In genomic region chr14:91458612-91459011, GRCh38 we compare ENCODE assay signal across 19 cellular contexts. TPM values are rescaled to one million over a fixed set of nuclear protein-coding genes. Genes with fewer than 3 reads are reported as not detected.
A peak's percentile ranks its signal among the peaks of the same experiment; 100 is the strongest.
DNase-seq lines count a peak whose midpoint lies in the region; ATAC-seq, FAIRE-seq and TF ChIP-seq lines count a peak whose summit lies in the region.
"Had no signal": no experiment of that assay in that cellular context is flagged by ENCODE, and none has a peak within 500 bp of the region (broad histone marks: within the 10 kb centered on the region; RNA-seq: fewer than 3 reads in every experiment).

No MANE protein-coding gene starts in this region.

- FAIRE-seq in keratinocyte (lab: Jason Lieb, UNC), result no peak
- FAIRE-seq: HepG2 had no signal

- H3K4me2 ChIP-seq in keratinocyte (ENCODE audit: control insufficient read depth, extremely low read depth, insufficient read depth, low read depth, low read length), result peak overlapping the region; percentile 59
- H3K4me2 ChIP-seq: KMS-11, SK-N-SH had no signal

- H3K27me3 ChIP-seq in keratinocyte (ENCODE audit: control insufficient read depth, extremely low read depth, insufficient read depth, low read length), result no peaks in the 10 kb centered on the region
- H3K27me3 ChIP-seq: BE2C had no signal

- H3K27ac Mint-ChIP-seq in activated naive CD8-positive, alpha-beta T cell, result peak overlapping the region; percentile 72
- no peak overlapping the region for H3K27ac Mint-ChIP-seq in activated naive CD8-positive, alpha-beta T cell treated with anti-CD3 and anti-CD28 coated beads for 36 hours
- H3K27ac Mint-ChIP-seq in T-helper 17 cell, result peak overlapping the region; percentile 68

- H4K20me1 ChIP-seq in keratinocyte (ENCODE audit: control insufficient read depth, extremely low read depth, insufficient read depth, low read length), result no peaks in the 10 kb centered on the region

- TF ChIP-seq CTCF in keratinocyte (optimal IDR thresholded peaks at IDR 0.05 in 1 of 3, IDR thresholded peaks at IDR 0.05 in 1 of 3, conservative IDR thresholded peaks at IDR 0.05 in 1 of 3; ENCODE audit: extremely low read depth in 1 of 3, insufficient read depth in 2 of 3, low read length in 3 of 3), result no peak

- H3K4me1 ChIP-seq in keratinocyte (ENCODE audit: control insufficient read depth, extremely low read depth, insufficient read depth, low read length), result peaks cover 8% of the 10 kb centered on the region
- H3K4me1 ChIP-seq: BE2C had no signal

- no peaks in the 10 kb centered on the region for H3K9me1 ChIP-seq in keratinocyte (ENCODE audit: control insufficient read depth, extremely low read depth, insufficient read depth, low read length)

- H3K27ac ChIP-seq in keratinocyte (ENCODE audit: control insufficient read depth, insufficient read depth, low read length), result peak overlapping the region; percentile 28
- H3K27ac ChIP-seq: HL-60, KMS-11 had no signal

- H3K27me3 Mint-ChIP-seq in activated naive CD8-positive, alpha-beta T cell, result no peaks in the 10 kb centered on the region
- no peaks in the 10 kb centered on the region for H3K27me3 Mint-ChIP-seq in activated naive CD8-positive, alpha-beta T cell treated with anti-CD3 and anti-CD28 coated beads for 36 hours
- no peaks in the 10 kb centered on the region for H3K27me3 Mint-ChIP-seq in T-helper 17 cell

- ATAC-seq in T-helper 17 cell, result no peak
- ATAC-seq: HepG2 had no signal

- H3K36me3 Mint-ChIP-seq in activated naive CD8-positive, alpha-beta T cell, result peaks cover 2% of the 10 kb centered on the region
- H3K36me3 Mint-ChIP-seq in activated naive CD8-positive, alpha-beta T cell treated with anti-CD3 and anti-CD28 coated beads for 36 hours, result peaks cover 60% of the 10 kb centered on the region
- peaks cover 8% of the 10 kb centered on the region for H3K36me3 Mint-ChIP-seq in T-helper 17 cell (ENCODE audit: low read depth)

- H3K79me2 ChIP-seq in keratinocyte (ENCODE audit: control insufficient read depth, insufficient read depth, low read length), result peaks cover 1% of the 10 kb centered on the region

- no peak overlapping the region for H3K9ac ChIP-seq in keratinocyte (ENCODE audit: control insufficient read depth, extremely low read depth, insufficient read depth, low read length)
- H3K9ac ChIP-seq: KMS-11, SK-N-SH had no signal

- H2AFZ ChIP-seq in keratinocyte (ENCODE audit: control insufficient read depth, low read length), result no peak overlapping the region

- peak overlapping the region in 1 of 3 experiments; percentile 16 for H3K4me3 ChIP-seq in keratinocyte (ENCODE audit: control insufficient read depth in 2 of 3, extremely low read depth in 1 of 3, insufficient read depth in 2 of 3, low read depth in 1 of 3, low read length in 3 of 3)

- H3K36me3 ChIP-seq in keratinocyte (ENCODE audit: control insufficient read depth in 2 of 2, extremely low read depth in 1 of 2, insufficient read depth in 2 of 2, low read length in 2 of 2), result peaks cover 12 to 28% of the 10 kb centered on the region in 2 experiments

- no peak overlapping the region for H3K4me3 Mint-ChIP-seq in activated naive CD8-positive, alpha-beta T cell
- no peak overlapping the region for H3K4me3 Mint-ChIP-seq in activated naive CD8-positive, alpha-beta T cell treated with anti-CD3 and anti-CD28 coated beads for 36 hours
- H3K4me3 Mint-ChIP-seq in T-helper 17 cell, result no peak overlapping the region
- H3K4me3 Mint-ChIP-seq: H9 had no signal

- no peaks in the 10 kb centered on the region for H3K9me3 Mint-ChIP-seq in activated naive CD8-positive, alpha-beta T cell (ENCODE audit: low read depth)
- H3K9me3 Mint-ChIP-seq in activated naive CD8-positive, alpha-beta T cell treated with anti-CD3 and anti-CD28 coated beads for 36 hours, result no peaks in the 10 kb centered on the region
- H3K9me3 Mint-ChIP-seq: H9 had no signal

- dilution Hi-C loops in keratinocyte (cut with MboI; ENCODE audit: extremely low pct_ligation_motif_present, low sequenced_read_pairs), result no loop called here

- no peaks in the 10 kb centered on the region for H3K9me3 ChIP-seq in T-helper 17 cell (ENCODE audit: control insufficient read depth, low read length, poor library complexity, severe bottlenecking)
- no peaks in the 10 kb centered on the region for H3K9me3 ChIP-seq in keratinocyte (ENCODE audit: control insufficient read depth, low read depth, low read length)
- H3K9me3 ChIP-seq: BE2C, SK-N-SH had no signal

- H3K4me1 Mint-ChIP-seq in activated naive CD8-positive, alpha-beta T cell (ENCODE audit: low read depth), result peaks cover 25% of the 10 kb centered on the region
- H3K4me1 Mint-ChIP-seq in activated naive CD8-positive, alpha-beta T cell treated with anti-CD3 and anti-CD28 coated beads for 36 hours, result peaks cover 34% of the 10 kb centered on the region
- peaks cover 6% of the 10 kb centered on the region for H3K4me1 Mint-ChIP-seq in T-helper 17 cell

- no peak for DNase-seq in activated naive CD8-positive, alpha-beta T cell treated with anti-CD3 and anti-CD28 coated beads for 36 hours
- DNase-seq in T-helper 17 cell, result no peak
- DNase-seq in keratinocyte (ENCODE audit: low read depth, low spot score), result no peak
- no peak for DNase-seq in foreskin melanocyte
- DNase-seq in DMS153 (lab: John Stamatoyannopoulos, UW), result no peak
- no peak for DNase-seq in NCI-H69 (lab: John Stamatoyannopoulos, UW)
- DNase-seq: BE2C, DMS79, H9, NCI-H1092 treated with DMSO at 0.1 percent for 48 hours, NCI-H1436 treated with DMSO at 0.1 percent for 48 hours, NCI-H1930, NCI-H748 treated with DMSO at 0.1 percent for 48 hours, SIG-M5, SK-N-SH had no signal

RNA-seq across cellular contexts. Expression of gene CCDC88C, which starts 41.0 kb away (rescaled TPM):
- total RNA-seq in activated naive CD8-positive, alpha-beta T cell treated with anti-CD3 and anti-CD28 coated beads for 36 hours, result 10 to 100 TPM; 55.1 to 56.7 TPM
- total RNA-seq in T-helper 17 cell, result 100 to 1,000 TPM; 333 to 339 TPM
- 1.8 to 2.4 TPM (median 1.9 TPM) in 3 replicates for polyA plus RNA-seq in keratinocyte
- 5.0 TPM for polyA plus RNA-seq in keratinocyte (2011; ENCODE audit: low read depth)
- polyA plus RNA-seq in keratinocyte (2011; cell fraction: cytosol; rRNA removed), result 1.3 and 1.6 TPM in 2 replicates
- polyA plus RNA-seq in keratinocyte (2011; cell fraction: nucleus; rRNA removed), result 4.0 and 5.1 TPM in 2 replicates
- polyA plus RNA-seq in keratinocyte (2012; ENCODE audit: low replicate concordance), result 2.1 and 5.1 TPM in 2 replicates
- 4.0 to 5.5 TPM (median 4.1 TPM) in 3 replicates for polyA minus RNA-seq in keratinocyte
- polyA minus RNA-seq in keratinocyte (2011; cell fraction: cytosol; rRNA and poly(A)+ RNA removed), result 4.2 TPM
- polyA minus RNA-seq in keratinocyte (2011; cell fraction: nucleus; rRNA and poly(A)+ RNA removed), result 3.9 and 4.0 TPM in 2 replicates

RNA-seq across cellular contexts. Expression of gene PPP4R3A, which starts 51.5 kb away (rescaled TPM):
- 100 to 1,000 TPM; 122 TPM for total RNA-seq in activated naive CD8-positive, alpha-beta T cell treated with anti-CD3 and anti-CD28 coated beads for 36 hours
- total RNA-seq in T-helper 17 cell, result 100 to 1,000 TPM; 180 to 224 TPM
- 33.2 to 53.8 TPM (median 50.1 TPM) in 3 replicates for polyA plus RNA-seq in keratinocyte
- 173 TPM for polyA plus RNA-seq in keratinocyte (2011; ENCODE audit: low read depth)
- polyA plus RNA-seq in keratinocyte (2011; cell fraction: cytosol; rRNA removed), result 27.9 and 45.9 TPM in 2 replicates
- polyA plus RNA-seq in keratinocyte (2011; cell fraction: nucleus; rRNA removed), result 67.8 and 95.1 TPM in 2 replicates
- polyA plus RNA-seq in keratinocyte (2012; ENCODE audit: low replicate concordance), result 38.1 and 60.6 TPM in 2 replicates
- 10.0 to 49.3 TPM (median 17.3 TPM) in 3 replicates for polyA minus RNA-seq in keratinocyte
- 25.1 TPM for polyA minus RNA-seq in keratinocyte (2011; cell fraction: cytosol; rRNA and poly(A)+ RNA removed)
- 33.0 and 54.9 TPM in 2 replicates for polyA minus RNA-seq in keratinocyte (2011; cell fraction: nucleus; rRNA and poly(A)+ RNA removed)

Comparison
In these comparisons a context has a peak if more than half of its experiments do, and no peak if none do; other contexts are left out.
1. RNA of gene CCDC88C, which starts 41.0 kb away (total RNA-seq): 333 to 339 TPM in T-helper 17 cell; 55.1 to 56.7 TPM in activated naive CD8-positive, alpha-beta T cell treated with anti-CD3 and anti-CD28 coated beads for 36 hours; every median in the first group is over 4 times any median in the second.